18 cellular contexts compared by ENCODE assay signal in genomic region chr1:193458628-193459027, GRCh38.
DNase-seq lines count a peak whose midpoint lies in the region; ATAC-seq, FAIRE-seq and TF ChIP-seq lines count a peak whose summit lies in the region.
"Had no signal": no experiment of that assay in that cellular context is flagged by ENCODE, and none has a peak within 500 bp of the region (broad histone marks: within the 10 kb centered on the region; RNA-seq: fewer than 3 reads in every experiment).

No MANE protein-coding gene starts in this region.

- H3K4me1 ChIP-seq in naive thymus-derived CD4-positive, alpha-beta T cell (ENCODE audit: control insufficient read depth in 2 of 2, insufficient read depth in 2 of 2, low read length in 2 of 2), result peaks cover 12 to 15% of the 10 kb centered on the region in 2 donors
- H3K4me1 ChIP-seq in left lung, result no peaks in the 10 kb centered on the region
- H3K4me1 ChIP-seq: gastrocnemius medialis had no signal

- no peaks in the 10 kb centered on the region for H3K27me3 ChIP-seq in naive thymus-derived CD4-positive, alpha-beta T cell (ENCODE audit: control insufficient read depth in 2 of 2, insufficient read depth in 2 of 2, low read length in 2 of 2)
- H3K27me3 ChIP-seq in left lung, result no peaks in the 10 kb centered on the region
- H3K27me3 ChIP-seq: gastrocnemius medialis had no signal

- CTCF ChIA-PET in naive thymus-derived CD4-positive, alpha-beta T cell (lab: Charles Lee), result no interaction called here

- H3K27me3 Mint-ChIP-seq in activated CD4-positive, alpha-beta T cell treated with anti-CD3 and anti-CD28 coated beads, Interleukin-2, amount 10 ng/mL, durations not matched to agents 24 days and 14 days, result no peaks in the 10 kb centered on the region
- no peaks in the 10 kb centered on the region for H3K27me3 Mint-ChIP-seq in activated T-cell treated with anti-CD3 and anti-CD28 coated beads, Interleukin-2, amount 50 U/mL, for 72 hours (ENCODE audit: low read depth)
- no peaks in the 10 kb centered on the region for H3K27me3 Mint-ChIP-seq in naive thymus-derived CD4-positive, alpha-beta T cell
- no peaks in the 10 kb centered on the region for H3K27me3 Mint-ChIP-seq in chondrocyte (ENCODE audit: low read depth)
- H3K27me3 Mint-ChIP-seq: stimulated activated naive B cell treated with anti-CD40 and anti-IgM and Interleukin-4, amounts not matched to agents 10 μg/mL and 1 μg/mL and 100 μg/mL, for 72 hours had no signal

- H3K4me3 ChIP-seq in naive thymus-derived CD4-positive, alpha-beta T cell (ENCODE audit: low read length), result no peak overlapping the region
- no peak overlapping the region for H3K4me3 ChIP-seq in left lung
- H3K4me3 ChIP-seq: gastrocnemius medialis, K562, PC-9 had no signal

- FAIRE-seq in H54 (lab: Jason Lieb, UNC), result peak; percentile 48
- FAIRE-seq: colon, GM12891, H1, K562 had no signal

- no peaks in the 10 kb centered on the region for H3K36me3 ChIP-seq in naive thymus-derived CD4-positive, alpha-beta T cell (ENCODE audit: control insufficient read depth in 2 of 3, insufficient read depth in 3 of 3, low read length in 3 of 3)
- H3K36me3 ChIP-seq in left lung, result no peaks in the 10 kb centered on the region
- H3K36me3 ChIP-seq: gastrocnemius medialis had no signal

- peaks cover 11% of the 10 kb centered on the region for H3K36me3 Mint-ChIP-seq in activated CD4-positive, alpha-beta T cell treated with anti-CD3 and anti-CD28 coated beads, Interleukin-2, amount 10 ng/mL, durations not matched to agents 24 days and 14 days (ENCODE audit: low read depth)
- no peaks in the 10 kb centered on the region for H3K36me3 Mint-ChIP-seq in activated T-cell treated with anti-CD3 and anti-CD28 coated beads, Interleukin-2, amount 50 U/mL, for 72 hours (ENCODE audit: insufficient read depth in 2 of 2)
- peaks cover 0 to 18% (median 0%) of the 10 kb centered on the region in 5 donors for H3K36me3 Mint-ChIP-seq in naive thymus-derived CD4-positive, alpha-beta T cell
- H3K36me3 Mint-ChIP-seq in chondrocyte (ENCODE audit: low read depth), result no peaks in the 10 kb centered on the region
- H3K36me3 Mint-ChIP-seq: stimulated activated naive B cell treated with anti-CD40 and anti-IgM and Interleukin-4, amounts not matched to agents 10 μg/mL and 1 μg/mL and 100 μg/mL, for 72 hours had no signal

- H3K4me1 Mint-ChIP-seq in activated CD4-positive, alpha-beta T cell treated with anti-CD3 and anti-CD28 coated beads, Interleukin-2, amount 10 ng/mL, durations not matched to agents 24 days and 14 days, result peaks cover 25% of the 10 kb centered on the region
- H3K4me1 Mint-ChIP-seq in activated T-cell treated with anti-CD3 and anti-CD28 coated beads, Interleukin-2, amount 50 U/mL, for 72 hours (ENCODE audit: low read depth), result peaks cover 23% of the 10 kb centered on the region
- H3K4me1 Mint-ChIP-seq in naive thymus-derived CD4-positive, alpha-beta T cell, result peaks cover 18 to 34% (median 28%) of the 10 kb centered on the region in 7 donors
- H3K4me1 Mint-ChIP-seq in chondrocyte (ENCODE audit: low read depth), result no peaks in the 10 kb centered on the region

- H3K27ac ChIP-seq in naive thymus-derived CD4-positive, alpha-beta T cell (ENCODE audit: low read depth, low read length), result no peak overlapping the region
- H3K27ac ChIP-seq in left lung, result no peak overlapping the region
- H3K27ac ChIP-seq: gastrocnemius medialis, PC-9 had no signal

- no peak overlapping the region for H3K4me3 Mint-ChIP-seq in activated CD4-positive, alpha-beta T cell treated with anti-CD3 and anti-CD28 coated beads, Interleukin-2, amount 10 ng/mL, durations not matched to agents 24 days and 14 days
- peak overlapping the region; percentile 17 to 58 for H3K4me3 Mint-ChIP-seq in activated T-cell treated with anti-CD3 and anti-CD28 coated beads, Interleukin-2, amount 50 U/mL, for 72 hours
- H3K4me3 Mint-ChIP-seq in naive thymus-derived CD4-positive, alpha-beta T cell, result no peak overlapping the region
- H3K4me3 Mint-ChIP-seq in chondrocyte (ENCODE audit: unreplicated experiment), result no peak overlapping the region
- H3K4me3 Mint-ChIP-seq: stimulated activated naive B cell treated with anti-CD40 and anti-IgM and Interleukin-4, amounts not matched to agents 10 μg/mL and 1 μg/mL and 100 μg/mL, for 72 hours had no signal

- no peak for TF ChIP-seq POLR2A in H54 (IDR thresholded peaks at IDR 0.05; ENCODE audit: low read depth, low read length)

- intact Hi-C loops in activated CD4-positive, alpha-beta T cell treated with anti-CD3 and anti-CD28 coated beads, Interleukin-2, amount 10 ng/mL, durations not matched to agents 24 days and 14 days (cut with micrococcal nuclease), result loop anchor here (2.0 to 5.0 kb wide), 2 partner anchors 40 to 79 kb away; no protein-coding TSS in a partner anchor
- intact Hi-C loops in naive thymus-derived CD4-positive, alpha-beta T cell (cut with micrococcal nuclease), result loop anchor here in 1 of 2 donors (2.0 to 10.0 kb wide), 2 partner anchors 40 to 296 kb away; no protein-coding TSS in a partner anchor
- intact Hi-C loops in left lung (cut with DNase I), result no loop called here

- H3K9me3 ChIP-seq in naive thymus-derived CD4-positive, alpha-beta T cell (ENCODE audit: control insufficient read depth in 2 of 3, low read length in 3 of 3), result no peaks in the 10 kb centered on the region
- no peaks in the 10 kb centered on the region for H3K9me3 ChIP-seq in left lung
- H3K9me3 ChIP-seq: gastrocnemius medialis had no signal

- POLR2A ChIA-PET in naive thymus-derived CD4-positive, alpha-beta T cell (lab: Charles Lee), result interaction anchor here (0.7 to 2.5 kb wide), 4 partner anchors 9 to 23 kb away, joined by 3 to 11 read pairs (median 5); no protein-coding TSS in a partner anchor

- ATAC-seq in activated T-cell treated with anti-CD3 and anti-CD28 coated beads, Interleukin-2, amount 50 U/mL, for 72 hours (replicated peaks in 1 of 2), result peak; percentile 76 to 80
- ATAC-seq in naive thymus-derived CD4-positive, alpha-beta T cell, result peak; percentile 34
- ATAC-seq in GM18520 (IDR thresholded peaks at IDR 0.05; ENCODE audit: unreplicated experiment) (no peak), left lung (no peak)
- ATAC-seq: gastrocnemius medialis; K562; stimulated activated naive B cell treated with anti-CD40 and anti-IgM and Interleukin-4, amounts not matched to agents 10 μg/mL and 1 μg/mL and 100 μg/mL, for 72 hours had no signal

- H3K9me3 Mint-ChIP-seq in activated CD4-positive, alpha-beta T cell treated with anti-CD3 and anti-CD28 coated beads, Interleukin-2, amount 10 ng/mL, durations not matched to agents 24 days and 14 days, result no peaks in the 10 kb centered on the region
- no peaks in the 10 kb centered on the region for H3K9me3 Mint-ChIP-seq in activated T-cell treated with anti-CD3 and anti-CD28 coated beads, Interleukin-2, amount 50 U/mL, for 72 hours
- H3K9me3 Mint-ChIP-seq in naive thymus-derived CD4-positive, alpha-beta T cell, result peaks cover 0 to 6% (median 0%) of the 10 kb centered on the region in 11 donors
- no peaks in the 10 kb centered on the region for H3K9me3 Mint-ChIP-seq in chondrocyte (ENCODE audit: low read depth)

- DNase-seq in activated CD4-positive, alpha-beta T cell treated with anti-CD3 and anti-CD28 coated beads for 48 hours, result peak; percentile 14
- no peak for DNase-seq in activated CD4-positive, alpha-beta T cell treated with anti-CD3 and anti-CD28 coated beads, Interleukin-2, amount 10 ng/mL, durations not matched to agents 24 days and 14 days
- DNase-seq in H54 (ENCODE audit: insufficient read length, low spot score), result no peak
- DNase-seq in activated T-cell treated with anti-CD3 and anti-CD28 coated beads, Interleukin-2, amount 50 U/mL, for 72 hours, result peak; percentile 10 to 31
- no peak for DNase-seq in naive thymus-derived CD4-positive, alpha-beta T cell
- DNase-seq in chondrocyte (ENCODE audit: low spot score), result no peak
- no peak for DNase-seq in left lung
- DNase-seq: gastrocnemius medialis; MV-4-11; NCI-H2029 treated with DMSO at 0.1 percent for 48 hours; NCI-H524 treated with DMSO at 0.1 percent for 48 hours; PC-9; stimulated activated naive B cell treated with anti-CD40 and anti-IgM and Interleukin-4, amounts not matched to agents 10 μg/mL and 1 μg/mL and 100 μg/mL, for 72 hours had no signal

- no peak for TF ChIP-seq CTCF in chondrocyte (IDR thresholded peaks at IDR 0.05)
- no peak for TF ChIP-seq CTCF in left lung (IDR thresholded peaks at IDR 0.05)

- H3K27ac Mint-ChIP-seq in activated CD4-positive, alpha-beta T cell treated with anti-CD3 and anti-CD28 coated beads, Interleukin-2, amount 10 ng/mL, durations not matched to agents 24 days and 14 days, result no peak overlapping the region
- peak overlapping the region; percentile 18 for H3K27ac Mint-ChIP-seq in activated T-cell treated with anti-CD3 and anti-CD28 coated beads, Interleukin-2, amount 50 U/mL, for 72 hours
- peak overlapping the region in 1 of 9 donors; percentile 35 for H3K27ac Mint-ChIP-seq in naive thymus-derived CD4-positive, alpha-beta T cell
- H3K27ac Mint-ChIP-seq in chondrocyte (ENCODE audit: unreplicated experiment), result no peak overlapping the region
- H3K27ac Mint-ChIP-seq: stimulated activated naive B cell treated with anti-CD40 and anti-IgM and Interleukin-4, amounts not matched to agents 10 μg/mL and 1 μg/mL and 100 μg/mL, for 72 hours had no signal

Comparison
In these comparisons a context has a peak if more than half of its experiments do, and no peak if none do; other contexts are left out.
1. DNase-seq: peak in activated CD4-positive, alpha-beta T cell treated with anti-CD3 and anti-CD28 coated beads for 48 hours (single experiment) and activated T-cell treated with anti-CD3 and anti-CD28 coated beads, Interleukin-2, amount 50 U/mL, for 72 hours (2 of 2); none in activated CD4-positive, alpha-beta T cell treated with anti-CD3 and anti-CD28 coated beads, Interleukin-2, amount 10 ng/mL, durations not matched to agents 24 days and 14 days (single experiment), H54 (single experiment), naive thymus-derived CD4-positive, alpha-beta T cell (0 of 9), chondrocyte (single experiment) and left lung (0 of 2).
2. H3K4me3 Mint-ChIP-seq: peak in activated T-cell treated with anti-CD3 and anti-CD28 coated beads, Interleukin-2, amount 50 U/mL, for 72 hours (2 of 2); none in activated CD4-positive, alpha-beta T cell treated with anti-CD3 and anti-CD28 coated beads, Interleukin-2, amount 10 ng/mL, durations not matched to agents 24 days and 14 days (single experiment), naive thymus-derived CD4-positive, alpha-beta T cell (0 of 10) and chondrocyte (single experiment).
3. ATAC-seq: peak in activated T-cell treated with anti-CD3 and anti-CD28 coated beads, Interleukin-2, amount 50 U/mL, for 72 hours (2 of 2) and naive thymus-derived CD4-positive, alpha-beta T cell (single experiment); none in GM18520 (single experiment) and left lung (single experiment).